Comparison of ENCODE assay signal across 27 cellular contexts in genomic region chr5:59666709-59667108, GRCh38.
DNase-seq lines count a peak whose midpoint lies in the region; ATAC-seq and TF ChIP-seq lines count a peak whose summit lies in the region.
"Had no signal": no experiment of that assay in that cellular context is flagged by ENCODE, and none has a peak within 500 bp of the region (broad histone marks: within the 10 kb centered on the region; RNA-seq: fewer than 3 reads in every experiment).

No MANE protein-coding gene starts in this region.

- H3K4me1 Mint-ChIP-seq in type B pancreatic cell (ENCODE audit: unreplicated experiment) = peaks cover 44% of the 10 kb centered on the region
- H3K4me1 Mint-ChIP-seq in T-helper 2 cell treated with Interferon-gamma antibody and Interleukin-4, amounts not matched to agents 5 μg/mL and 100 μg/mL, for 36 hours (ENCODE audit: low read depth) = peaks cover 7% of the 10 kb centered on the region

- ATAC-seq in SK-N-SH treated with all-trans-retinoic acid at 6 μM for 48 hours (no peak), mucosa of descending colon (peak; percentile 83), GM18909 (IDR thresholded peaks at IDR 0.05; ENCODE audit: poor library complexity, unreplicated experiment) (no peak)
- ATAC-seq: activated CD4-positive, alpha-beta T cell treated with anti-CD3 and anti-CD28 coated beads for 36 hours; left lung; natural killer cell had no signal

- H3K9me2 ChIP-seq in SK-N-SH = 0 out of 2 replicates have a peak, but pooled peaks cover 3% of the 10 kb centered on the region

- no peak overlapping the region for H3K9ac ChIP-seq in SK-N-SH

- no peaks in the 10 kb centered on the region for H3K36me3 ChIP-seq in SK-N-SH (replicated peaks in 1 of 2; ENCODE audit: control insufficient read depth in 1 of 2, insufficient read depth in 2 of 2, low read length in 1 of 2)
- no peaks in the 10 kb centered on the region for H3K36me3 ChIP-seq in mucosa of descending colon (ENCODE audit: low read depth)
- H3K36me3 ChIP-seq: ascending aorta, left lung, right atrium auricular region, SJSA1, spleen, tibial artery had no signal

- TF ChIP-seq CTCF in SK-N-SH (IDR thresholded peaks at IDR 0.05) = no peak
- 0 out of 2 replicates have a peak, but pooled peaks have one; percentile 16 for TF ChIP-seq CTCF in VCaP (conservative IDR thresholded peaks at IDR 0.05)
- TF ChIP-seq CTCF in mucosa of descending colon (IDR thresholded peaks at IDR 0.05) = no peak
- peak; percentile 27 for TF ChIP-seq CTCF in type B pancreatic cell (conservative IDR thresholded peaks at IDR 0.05)

- H3K9me3 ChIP-seq in SK-N-SH = no peaks in the 10 kb centered on the region
- H3K9me3 ChIP-seq in mucosa of descending colon = no peaks in the 10 kb centered on the region
- H3K9me3 ChIP-seq: ascending aorta, left lung, right atrium auricular region, SJSA1, spleen, tibial artery had no signal

- H4K20me1 ChIP-seq in SK-N-SH (ENCODE audit: insufficient read depth) = no peaks in the 10 kb centered on the region

- POLR2A ChIA-PET in SK-N-SH (lab: Yijun Ruan, JAX) = no interaction called here

- no peak overlapping the region for H3K4me3 Mint-ChIP-seq in type B pancreatic cell
- no peak overlapping the region for H3K4me3 Mint-ChIP-seq in T-helper 2 cell treated with Interferon-gamma antibody and Interleukin-4, amounts not matched to agents 5 μg/mL and 100 μg/mL, for 36 hours
- H3K4me3 Mint-ChIP-seq: activated CD4-positive, alpha-beta T cell treated with anti-CD3 and anti-CD28 coated beads for 36 hours; activated naive CD8-positive, alpha-beta T cell treated with anti-CD3 and anti-CD28 coated beads, Interleukin-2, amount 10 ng/mL, durations not matched to agents 7 days and 5 days; natural killer cell; T-helper 1 cell treated with Interleukin-12 subunit alpha and Interleukin-12 subunit beta and Interleukin-4 antibody, amounts not matched to agents 30 μg/mL and 1 μg/mL, for 36 hours had no signal

- H3K36me3 Mint-ChIP-seq in type B pancreatic cell = no peaks in the 10 kb centered on the region
- H3K36me3 Mint-ChIP-seq in T-helper 2 cell treated with Interferon-gamma antibody and Interleukin-4, amounts not matched to agents 5 μg/mL and 100 μg/mL, for 36 hours (ENCODE audit: low read depth) = no peaks in the 10 kb centered on the region
- H3K36me3 Mint-ChIP-seq: activated naive CD8-positive, alpha-beta T cell treated with anti-CD3 and anti-CD28 coated beads, Interleukin-2, amount 10 ng/mL, durations not matched to agents 7 days and 5 days; natural killer cell had no signal

- H3K9me3 Mint-ChIP-seq in type B pancreatic cell = no peaks in the 10 kb centered on the region
- H3K9me3 Mint-ChIP-seq in T-helper 2 cell treated with Interferon-gamma antibody and Interleukin-4, amounts not matched to agents 5 μg/mL and 100 μg/mL, for 36 hours = no peaks in the 10 kb centered on the region
- H3K9me3 Mint-ChIP-seq: activated naive CD8-positive, alpha-beta T cell treated with anti-CD3 and anti-CD28 coated beads, Interleukin-2, amount 10 ng/mL, durations not matched to agents 7 days and 5 days; natural killer cell; T-helper 1 cell treated with Interleukin-12 subunit alpha and Interleukin-12 subunit beta and Interleukin-4 antibody, amounts not matched to agents 30 μg/mL and 1 μg/mL, for 36 hours had no signal

- TF ChIP-seq EP300 in SK-N-SH (IDR thresholded peaks at IDR 0.05; ENCODE audit: borderline replicate concordance in 1 of 2, low read depth in 1 of 2, low read length in 1 of 2) = no peak

- peaks cover 3% of the 10 kb centered on the region for H3F3A ChIP-seq in SK-N-SH (replicated peaks; ENCODE audit: insufficient read depth)

- no peak overlapping the region for H3K27ac Mint-ChIP-seq in type B pancreatic cell
- H3K27ac Mint-ChIP-seq in T-helper 2 cell treated with Interferon-gamma antibody and Interleukin-4, amounts not matched to agents 5 μg/mL and 100 μg/mL, for 36 hours = no peak overlapping the region
- H3K27ac Mint-ChIP-seq: activated CD4-positive, alpha-beta T cell treated with anti-CD3 and anti-CD28 coated beads for 36 hours; activated naive CD8-positive, alpha-beta T cell treated with anti-CD3 and anti-CD28 coated beads, Interleukin-2, amount 10 ng/mL, durations not matched to agents 7 days and 5 days; natural killer cell; T-helper 1 cell treated with Interleukin-12 subunit alpha and Interleukin-12 subunit beta and Interleukin-4 antibody, amounts not matched to agents 30 μg/mL and 1 μg/mL, for 36 hours had no signal

- DNase-seq in SK-N-SH = no peak
- peak in 1 of 3 donors; percentile 46 for DNase-seq in mucosa of descending colon
- DNase-seq in type B pancreatic cell (ENCODE audit: extremely low spot score, unreplicated experiment) = no peak
- DNase-seq in GOT3 (lab: John Stamatoyannopoulos, UW) = no peak
- no peak for DNase-seq in T-helper 2 cell treated with Interferon-gamma antibody and Interleukin-4, amounts not matched to agents 5 μg/mL and 100 μg/mL, for 36 hours (ENCODE audit: low spot score)
- DNase-seq: activated CD4-positive, alpha-beta T cell treated with anti-CD3 and anti-CD28 coated beads for 36 hours; activated CD8-positive, alpha-beta memory T cell treated with anti-CD3 and anti-CD28 coated beads for 24 hours; activated effector memory CD4-positive, alpha-beta T cell treated with anti-CD3 and anti-CD28 coated beads, Interleukin-2, amount 50 U/mL, for 16 hours; activated naive CD8-positive, alpha-beta T cell treated with anti-CD3 and anti-CD28 coated beads, Interleukin-2, amount 10 ng/mL, durations not matched to agents 7 days and 5 days; AML-193; dermis blood vessel endothelial cell; DND-41; hypothalamus; left lung; natural killer cell; NCI-H1436 treated with DMSO at 0.1 percent for 48 hours; NCI-H510A treated with DMSO at 0.1 percent for 48 hours; spleen; tibial artery had no signal

- intact Hi-C loops in mucosa of descending colon (cut with DNase I, micrococcal nuclease) = loop anchor here in 1 of 2 donors (10.0 kb wide), 1 partner anchor 82 kb away; no protein-coding TSS in a partner anchor

- H3K27me3 Mint-ChIP-seq in type B pancreatic cell = no peaks in the 10 kb centered on the region
- H3K27me3 Mint-ChIP-seq in T-helper 2 cell treated with Interferon-gamma antibody and Interleukin-4, amounts not matched to agents 5 μg/mL and 100 μg/mL, for 36 hours (ENCODE audit: low read depth) = peaks cover 9% of the 10 kb centered on the region

- H3K79me2 ChIP-seq in SK-N-SH (ENCODE audit: insufficient read depth) = no peaks in the 10 kb centered on the region

- no peak overlapping the region for H3K4me2 ChIP-seq in SK-N-SH

- CTCF ChIA-PET in SK-N-SH (lab: Yijun Ruan, JAX) = interaction anchor here (0.6 to 3.0 kb wide), 14 partner anchors 132 to 479 kb away, joined by 3 to 18 read pairs (median 5); no protein-coding TSS in a partner anchor

- H3K4me1 ChIP-seq in SK-N-SH (ENCODE audit: control insufficient read depth in 1 of 2, insufficient read depth in 2 of 2, low read depth in 1 of 2, low read length in 1 of 2) = peaks cover 0 to 17% of the 10 kb centered on the region in 2 experiments; a peak in 2 of 4 replicates
- H3K4me1 ChIP-seq in mucosa of descending colon (ENCODE audit: low read depth) = peaks cover 3% of the 10 kb centered on the region
- H3K4me1 ChIP-seq: right atrium auricular region had no signal

- H3K4me3 ChIP-seq in SK-N-SH (ENCODE audit: low read depth in 2 of 2, low read length in 1 of 2) (no peak overlapping the region), mucosa of descending colon (no peak overlapping the region)
- H3K4me3 ChIP-seq: ascending aorta, left lung, right atrium auricular region, SJSA1, spleen, tibial artery had no signal

- TF ChIP-seq RAD21 in SK-N-SH (IDR thresholded peaks at IDR 0.05; ENCODE audit: low read length) = peak; percentile 46

- no peak overlapping the region for H2AFZ ChIP-seq in SK-N-SH (ENCODE audit: low read depth)

- H3K27ac ChIP-seq in SK-N-SH (ENCODE audit: low read depth in 2 of 2, low read length in 1 of 2) (peak overlapping the region in 1 of 2 experiments; percentile 29; a peak in 1 of 4 replicates), VCaP (no peak overlapping the region)
- H3K27ac ChIP-seq: ascending aorta, HL-60, left lung, right atrium auricular region, SJSA1, spleen, tibial artery had no signal

- H3K27me3 ChIP-seq in SK-N-SH (ENCODE audit: insufficient read depth) = no peaks in the 10 kb centered on the region
- H3K27me3 ChIP-seq: ascending aorta, left lung, right atrium auricular region, SJSA1, spleen, tibial artery had no signal

- 67% methylated on average over 2 of the region's 2 CpGs for WGBS in SK-N-SH (ENCODE audit: low lambda C conversion rate)

TF ChIP-seq in SK-N-SH, 30 proteins besides CTCF, POLR2A, EP300 and RAD21:
- TF ChIP-seq TEAD4 (IDR thresholded peaks at IDR 0.05; ENCODE audit: borderline replicate concordance, insufficient read depth) (no peak), GABPA (IDR thresholded peaks at IDR 0.05; ENCODE audit: low read depth) (no peak), RFX5 (IDR thresholded peaks at IDR 0.05; ENCODE audit: low read length) (no peak)
TF ChIP-seq in SK-N-SH: peak in this region for 0.

TF ChIP-seq in SK-N-SH treated with all-trans-retinoic acid at 6 μM for 48 hours, 23 proteins besides CTCF, POLR2A, EP300 and RAD21:
- no peak for TF ChIP-seq SNAI2 (CRISPR knock-in tag; IDR thresholded peaks at IDR 0.05)
- TF ChIP-seq ESRRG (CRISPR knock-in tag; IDR thresholded peaks at IDR 0.05) = no peak
- TF ChIP-seq TOX (CRISPR knock-in tag; IDR thresholded peaks at IDR 0.05; ENCODE audit: borderline replicate concordance) = no peak
- no peak for TF ChIP-seq ZNF8 (CRISPR knock-in tag; IDR thresholded peaks at IDR 0.05)

Comparison
In these comparisons a context has a peak if more than half of its experiments do, and no peak if none do; other contexts are left out.
1. CTCF ChIP-seq: peak in VCaP (single experiment) and type B pancreatic cell (single experiment); none in SK-N-SH (single experiment) and mucosa of descending colon (single experiment).